Comparison of ENCODE assay signal across 23 cellular contexts in genomic region chr17:39599006-39599664, GRCh38. TPM values are rescaled to one million over a fixed set of nuclear protein-coding genes. Genes with fewer than 3 reads are reported as not detected.
DNase-seq lines count a peak whose midpoint lies in the region; ATAC-seq, FAIRE-seq and TF ChIP-seq lines count a peak whose summit lies in the region.
"Had no signal": no experiment of that assay in that cellular context is flagged by ENCODE, and none has a peak within 500 bp of the region (broad histone marks: within the 10 kb centered on the region; RNA-seq: fewer than 3 reads in every experiment).

No MANE protein-coding gene starts in this region.

- DNase-seq in NCI-H2171 treated with DMSO at 0.1 percent for 48 hours (lab: John Stamatoyannopoulos, UW): peak; percentile 49
- DNase-seq in NCI-H2171 (lab: John Stamatoyannopoulos, UW): no peak
- DNase-seq in H7: peak; percentile 87
- DNase-seq in dorsolateral prefrontal cortex: no peak
- DNase-seq in urothelium cell line (ENCODE audit: low spot score): no peak
- DNase-seq in 8988T: no peak
- DNase-seq: ACHN; activated B cell treated with CpG ODN at 0.5 μM for 24 hours; Caco-2; colonic mucosa; head of caudate nucleus; Kasumi-1; kidney; NCI-H146; NCI-H526 treated with DMSO at 0.1 percent for 48 hours; stimulated activated CD4-positive, alpha-beta T cell treated with anti-CD3 and anti-CD28 coated beads, Interleukin-4, amount 100 ng/mL, for 4 hours; trophoblast cell had no signal

- no peak overlapping the region for H3K9ac ChIP-seq in parathyroid adenoma

- no peaks in the 10 kb centered on the region for H3K79me2 ChIP-seq in parathyroid adenoma

- no peak overlapping the region for H2AFZ ChIP-seq in parathyroid adenoma

- H3K4me3 ChIP-seq in H7 (ENCODE audit: insufficient read depth, low read depth, low read length): no peak overlapping the region
- peak overlapping the region in 46 of 59 donors; percentile 0 to 55 (median 30) for H3K4me3 ChIP-seq in dorsolateral prefrontal cortex
- H3K4me3 ChIP-seq in parathyroid adenoma (ENCODE audit: low read depth, low read length): no peak overlapping the region
- H3K4me3 ChIP-seq: colonic mucosa had no signal

- intact Hi-C loops in dorsolateral prefrontal cortex (cut with DNase I): no loop called here

- H3K27me3 ChIP-seq in H7 (ENCODE audit: control insufficient read depth, insufficient read depth, low read length) (peaks cover 99% of the 10 kb centered on the region), dorsolateral prefrontal cortex (peaks cover 0 to 98% (median 78%) of the 10 kb centered on the region in 45 donors), parathyroid adenoma (ENCODE audit: control insufficient read depth, insufficient read depth, low read length) (peaks cover 42% of the 10 kb centered on the region)

- H3K9me3 ChIP-seq in parathyroid adenoma (ENCODE audit: control insufficient read depth, low read length): no peaks in the 10 kb centered on the region
- H3K9me3 ChIP-seq: Caco-2, colonic mucosa, neutrophil had no signal

- TF ChIP-seq CTCF in dorsolateral prefrontal cortex (IDR thresholded peaks at IDR 0.05 in 54 of 56, conservative IDR thresholded peaks at IDR 0.05 in 2 of 56; ENCODE audit: low read depth in 1 of 56, partially characterized antibody in 56 of 56): no peak
- TF ChIP-seq CTCF in parathyroid adenoma (IDR thresholded peaks at IDR 0.05): no peak

- H3K4me1 ChIP-seq in parathyroid adenoma: peaks cover 4% of the 10 kb centered on the region
- H3K4me1 ChIP-seq: Caco-2 had no signal

- peak overlapping the region; percentile 44 for H3K4me2 ChIP-seq in parathyroid adenoma (ENCODE audit: low read length)

- no peaks in the 10 kb centered on the region for H3K36me3 ChIP-seq in H7 (replicated peaks; ENCODE audit: control insufficient read depth, insufficient read depth, low read length)
- no peaks in the 10 kb centered on the region for H3K36me3 ChIP-seq in parathyroid adenoma (ENCODE audit: control insufficient read depth, insufficient read depth, low read length)
- H3K36me3 ChIP-seq: colonic mucosa, neutrophil had no signal

- H3K27ac ChIP-seq in dorsolateral prefrontal cortex (peak overlapping the region in 52 of 59 donors; percentile 9 to 95 (median 62)), parathyroid adenoma (no peak overlapping the region)
- H3K27ac ChIP-seq: colonic mucosa, neutrophil had no signal

- no peak for FAIRE-seq in urothelium cell line (lab: Jason Lieb, UNC)
- FAIRE-seq: kidney had no signal

- ATAC-seq in HG03025 (IDR thresholded peaks at IDR 0.05; ENCODE audit: low FRiP score, unreplicated experiment): no peak

RNA-seq across cellular contexts. Expression of gene NEUROD2, which starts 8.6 kb away (rescaled TPM):
- total RNA-seq in H7 (2014; rRNA removed; shearing (Covaris generic)): not detected in 2 replicates
- 10 to 100 TPM; 10.6 to 60.3 (median 39.0) TPM for total RNA-seq in dorsolateral prefrontal cortex
- total RNA-seq: activated B cell treated with CpG ODN at 0.5 μM for 24 hours; activated CD8-positive, alpha-beta memory T cell treated with anti-CD3 and anti-CD28 coated beads for 36 hours; Caco-2; colonic mucosa; kidney; mesenteric fat pad; skeletal muscle tissue had no signal

RNA-seq across cellular contexts. Expression of gene PPP1R1B, which starts 27.6 kb away (rescaled TPM):
- total RNA-seq in H7 (2014; rRNA removed; shearing (Covaris generic)): 8.3 and 11.8 TPM in 2 replicates
- total RNA-seq in dorsolateral prefrontal cortex: 100 to 1,000 TPM in 119 of 120 experiments, 10 to 100 TPM in 1; 65.3 to 449 (median 214) TPM
- total RNA-seq: activated B cell treated with CpG ODN at 0.5 μM for 24 hours; activated CD8-positive, alpha-beta memory T cell treated with anti-CD3 and anti-CD28 coated beads for 36 hours; Caco-2 had no signal

RNA-seq across cellular contexts. Expression of gene STARD3, which starts 37.8 kb away (rescaled TPM):
- 55.6 and 66.3 TPM in 2 replicates for total RNA-seq in H7 (2014; rRNA removed; shearing (Covaris generic))
- total RNA-seq in dorsolateral prefrontal cortex: 100 to 1,000 TPM in 9 of 120 experiments, 10 to 100 TPM in 111; 45.7 to 129 (median 71.4) TPM

Comparison
In these comparisons a context has a peak if more than half of its experiments do, and no peak if none do; other contexts are left out.
1. DNase-seq: peak in NCI-H2171 treated with DMSO at 0.1 percent for 48 hours (single experiment) and H7 (single experiment); none in NCI-H2171 (single experiment), dorsolateral prefrontal cortex (0 of 10), urothelium cell line (single experiment) and 8988T (single experiment).
2. H3K4me3 ChIP-seq: peak in dorsolateral prefrontal cortex (46 of 59); none in H7 (single experiment) and parathyroid adenoma (single experiment).
3. RNA of gene NEUROD2, which starts 8.6 kb away (total RNA-seq): 10.6 to 60.3 TPM in dorsolateral prefrontal cortex; not detected in H7; every median in the first group is over 10 times any median in the second.